In genomic region chr7:77691892-77692491, GRCh38 we compare ENCODE assay signal across 1 cellular context.
TF ChIP-seq lines count a peak whose summit lies in the region.

No MANE protein-coding gene starts in this region.

TF ChIP-seq in HepG2, 621 proteins besides CTCF, POLR2A, EP300 and RAD21 (continued from another document and continues in another):
- TF ChIP-seq GABPA (IDR thresholded peaks at IDR 0.05; ENCODE audit: low read depth, low read length) (no peak), GABPA (CRISPR knock-in tag; IDR thresholded peaks at IDR 0.05; ENCODE audit: low read depth) (no peak), ZNF10 (CRISPR knock-in tag; IDR thresholded peaks at IDR 0.05; ENCODE audit: borderline replicate concordance, low read depth) (no peak), NCOR1 (IDR thresholded peaks at IDR 0.05; ENCODE audit: borderline replicate concordance, low read length) (0 out of 2 replicates have a peak, but pooled peaks have one; percentile 48), TP53 (CRISPR knock-in tag; conservative IDR thresholded peaks at IDR 0.05) (no peak), LBX2 (CRISPR knock-in tag; IDR thresholded peaks at IDR 0.05; ENCODE audit: borderline replicate concordance) (no peak), GPN1 (CRISPR knock-in tag; IDR thresholded peaks at IDR 0.05; ENCODE audit: borderline replicate concordance) (no peak), MTA3 (CRISPR knock-in tag; IDR thresholded peaks at IDR 0.05) (no peak), ZBTB40 (IDR thresholded peaks at IDR 0.05) (no peak), ZBTB40 (CRISPR knock-in tag; IDR thresholded peaks at IDR 0.05) (no peak), WIZ (CRISPR knock-in tag; IDR thresholded peaks at IDR 0.05) (no peak), FOXK1 (CRISPR knock-in tag; IDR thresholded peaks at IDR 0.05; ENCODE audit: borderline replicate concordance, low read depth) (no peak), ZNF18 (CRISPR knock-in tag; IDR thresholded peaks at IDR 0.05; ENCODE audit: insufficient replicate concordance) (no peak), ZBTB1 (CRISPR knock-in tag; IDR thresholded peaks at IDR 0.05; ENCODE audit: borderline replicate concordance) (no peak), ZNF20 (CRISPR knock-in tag; IDR thresholded peaks at IDR 0.05) (no peak), ZNF777 (CRISPR knock-in tag; IDR thresholded peaks at IDR 0.05) (no peak), NAIF1 (CRISPR knock-in tag; IDR thresholded peaks at IDR 0.05; ENCODE audit: borderline replicate concordance) (no peak), IRF1 (CRISPR knock-in tag; IDR thresholded peaks at IDR 0.05; ENCODE audit: low read depth) (no peak), MBNL3 (CRISPR knock-in tag; conservative IDR thresholded peaks at IDR 0.05) (no peak), ELF3 (CRISPR knock-in tag; IDR thresholded peaks at IDR 0.05) (peak; percentile 68), ZNF75D (CRISPR knock-in tag; IDR thresholded peaks at IDR 0.05; ENCODE audit: borderline replicate concordance) (no peak), KDM2A (CRISPR knock-in tag; IDR thresholded peaks at IDR 0.05; ENCODE audit: borderline replicate concordance, low read depth) (no peak), ZNF326 (CRISPR knock-in tag; IDR thresholded peaks at IDR 0.05; ENCODE audit: borderline replicate concordance) (no peak)
- TF ChIP-seq, protein P1, sequence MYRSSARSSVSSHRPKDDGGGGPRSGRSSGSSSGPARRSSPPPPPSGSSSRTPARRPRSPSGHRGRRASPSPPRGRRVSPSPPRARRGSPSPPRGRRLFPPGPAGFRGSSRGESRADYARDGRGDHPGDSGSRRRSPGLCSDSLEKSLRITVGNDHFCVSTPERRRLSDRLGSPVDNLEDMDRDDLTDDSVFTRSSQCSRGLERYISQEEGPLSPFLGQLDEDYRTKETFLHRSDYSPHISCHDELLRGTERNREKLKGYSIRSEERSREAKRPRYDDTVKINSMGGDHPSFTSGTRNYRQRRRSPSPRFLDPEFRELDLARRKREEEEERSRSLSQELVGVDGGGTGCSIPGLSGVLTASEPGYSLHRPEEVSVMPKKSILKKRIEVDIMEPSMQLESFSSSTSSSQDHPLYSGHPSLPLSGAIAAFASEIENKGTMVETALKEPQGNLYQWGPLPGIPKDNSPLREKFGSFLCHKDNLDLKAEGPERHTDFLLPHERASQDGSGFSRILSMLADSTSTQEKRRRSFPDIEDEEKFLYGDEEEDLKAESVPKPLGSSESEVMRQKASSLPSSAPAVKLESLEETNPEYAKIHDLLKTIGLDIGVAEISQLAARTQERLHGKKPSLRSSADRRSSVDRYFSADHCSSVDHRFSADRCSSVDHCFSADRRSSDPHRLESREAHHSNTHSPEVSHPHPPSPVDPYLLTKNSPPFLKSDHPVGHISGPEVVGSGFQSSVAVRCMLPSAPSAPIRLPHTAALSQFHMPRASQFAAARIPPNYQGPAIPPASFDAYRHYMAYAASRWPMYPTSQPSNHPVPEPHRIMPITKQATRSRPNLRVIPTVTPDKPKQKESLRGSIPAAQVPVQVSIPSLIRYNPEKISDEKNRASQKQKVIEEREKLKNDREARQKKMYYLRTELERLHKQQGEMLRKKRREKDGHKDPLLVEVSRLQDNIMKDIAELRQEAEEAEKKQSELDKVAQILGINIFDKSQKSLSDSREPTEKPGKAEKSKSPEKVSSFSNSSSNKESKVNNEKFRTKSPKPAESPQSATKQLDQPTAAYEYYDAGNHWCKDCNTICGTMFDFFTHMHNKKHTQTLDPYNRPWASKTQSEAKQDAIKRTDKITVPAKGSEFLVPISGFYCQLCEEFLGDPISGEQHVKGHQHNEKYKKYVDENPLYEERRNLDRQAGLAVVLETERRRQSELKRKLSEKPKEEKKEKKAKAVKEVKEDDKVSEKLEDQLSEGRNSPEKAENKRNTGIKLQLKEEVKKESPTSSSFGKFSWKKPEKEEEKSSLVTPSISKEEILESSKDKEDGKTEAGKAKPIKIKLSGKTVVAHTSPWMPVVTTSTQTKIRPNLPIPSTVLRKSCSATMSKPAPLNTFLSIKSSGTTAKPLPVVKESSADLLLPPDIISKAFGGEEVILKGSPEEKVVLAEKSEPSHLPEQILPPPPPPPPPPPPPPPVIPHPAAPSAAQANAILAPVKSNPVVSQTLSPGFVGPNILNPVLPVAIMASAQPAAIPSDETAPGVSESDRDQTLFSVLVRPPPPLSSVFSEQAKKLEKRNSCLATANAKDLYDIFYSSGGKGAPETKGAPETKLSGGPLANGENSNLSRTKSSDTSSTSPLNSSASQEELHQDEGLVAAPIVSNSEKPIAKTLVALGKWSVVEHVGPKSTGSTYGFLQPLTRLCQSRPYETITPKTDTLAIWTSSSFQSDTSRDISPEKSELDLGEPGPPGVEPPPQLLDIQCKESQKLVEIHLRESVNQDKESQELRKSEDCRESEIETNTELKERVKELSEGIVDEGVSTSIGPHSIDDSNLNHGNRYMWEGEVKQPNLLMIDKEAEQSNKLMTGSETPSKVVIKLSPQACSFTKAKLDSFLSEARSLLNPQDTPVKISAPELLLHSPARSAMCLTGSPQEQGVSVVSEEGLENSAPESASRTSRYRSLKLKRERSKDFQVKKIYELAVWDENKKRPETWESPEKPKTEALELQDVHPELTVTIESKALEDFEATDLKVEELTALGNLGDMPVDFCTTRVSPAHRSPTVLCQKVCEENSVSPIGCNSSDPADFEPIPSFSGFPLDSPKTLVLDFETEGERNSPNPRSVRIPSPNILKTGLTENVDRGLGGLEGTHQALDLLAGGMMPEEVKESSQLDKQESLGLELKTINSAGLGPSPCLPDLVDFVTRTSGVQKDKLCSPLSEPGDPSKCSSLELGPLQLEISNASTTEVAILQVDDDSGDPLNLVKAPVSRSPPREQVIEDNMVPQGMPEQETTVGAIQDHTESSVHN (CRISPR knock-in tag; IDR thresholded peaks at IDR 0.05), result no peak
- TF ChIP-seq, protein P2, sequence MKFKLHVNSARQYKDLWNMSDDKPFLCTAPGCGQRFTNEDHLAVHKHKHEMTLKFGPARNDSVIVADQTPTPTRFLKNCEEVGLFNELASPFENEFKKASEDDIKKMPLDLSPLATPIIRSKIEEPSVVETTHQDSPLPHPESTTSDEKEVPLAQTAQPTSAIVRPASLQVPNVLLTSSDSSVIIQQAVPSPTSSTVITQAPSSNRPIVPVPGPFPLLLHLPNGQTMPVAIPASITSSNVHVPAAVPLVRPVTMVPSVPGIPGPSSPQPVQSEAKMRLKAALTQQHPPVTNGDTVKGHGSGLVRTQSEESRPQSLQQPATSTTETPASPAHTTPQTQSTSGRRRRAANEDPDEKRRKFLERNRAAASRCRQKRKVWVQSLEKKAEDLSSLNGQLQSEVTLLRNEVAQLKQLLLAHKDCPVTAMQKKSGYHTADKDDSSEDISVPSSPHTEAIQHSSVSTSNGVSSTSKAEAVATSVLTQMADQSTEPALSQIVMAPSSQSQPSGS (CRISPR knock-in tag; IDR thresholded peaks at IDR 0.05), result no peak
- TF ChIP-seq, protein P3, sequence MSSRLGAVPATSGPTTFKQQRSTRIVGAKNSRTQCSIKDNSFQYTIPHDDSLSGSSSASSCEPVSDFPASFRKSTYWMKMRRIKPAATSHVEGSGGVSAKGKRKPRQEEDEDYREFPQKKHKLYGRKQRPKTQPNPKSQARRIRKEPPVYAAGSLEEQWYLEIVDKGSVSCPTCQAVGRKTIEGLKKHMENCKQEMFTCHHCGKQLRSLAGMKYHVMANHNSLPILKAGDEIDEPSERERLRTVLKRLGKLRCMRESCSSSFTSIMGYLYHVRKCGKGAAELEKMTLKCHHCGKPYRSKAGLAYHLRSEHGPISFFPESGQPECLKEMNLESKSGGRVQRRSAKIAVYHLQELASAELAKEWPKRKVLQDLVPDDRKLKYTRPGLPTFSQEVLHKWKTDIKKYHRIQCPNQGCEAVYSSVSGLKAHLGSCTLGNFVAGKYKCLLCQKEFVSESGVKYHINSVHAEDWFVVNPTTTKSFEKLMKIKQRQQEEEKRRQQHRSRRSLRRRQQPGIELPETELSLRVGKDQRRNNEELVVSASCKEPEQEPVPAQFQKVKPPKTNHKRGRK (CRISPR knock-in tag; IDR thresholded peaks at IDR 0.05), result no peak
- TF ChIP-seq, protein P4, sequence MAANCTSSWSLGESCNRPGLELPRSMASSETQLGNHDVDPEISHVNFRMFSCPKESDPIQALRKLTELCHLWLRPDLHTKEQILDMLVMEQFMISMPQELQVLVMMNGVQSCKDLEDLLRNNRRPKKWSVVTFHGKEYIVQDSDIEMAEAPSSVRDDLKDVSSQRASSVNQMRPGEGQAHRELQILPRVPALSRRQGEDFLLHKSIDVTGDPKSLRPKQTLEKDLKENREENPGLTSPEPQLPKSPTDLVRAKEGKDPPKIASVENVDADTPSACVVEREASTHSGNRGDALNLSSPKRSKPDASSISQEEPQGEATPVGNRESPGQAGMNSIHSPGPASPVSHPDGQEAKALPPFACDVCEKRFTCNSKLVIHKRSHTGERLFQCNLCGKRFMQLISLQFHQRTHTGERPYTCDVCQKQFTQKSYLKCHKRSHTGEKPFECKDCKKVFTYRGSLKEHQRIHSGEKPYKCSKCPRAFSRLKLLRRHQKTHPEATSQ (CRISPR knock-in tag; IDR thresholded peaks at IDR 0.05; ENCODE audit: borderline replicate concordance), result no peak; the same call in 1 of the 2 replicates
